9 cellular contexts compared by ENCODE assay signal in genomic region chr6:149648148-149649145, GRCh38. TPM values are rescaled to one million over a fixed set of nuclear protein-coding genes. Genes with fewer than 3 reads are reported as not detected.
DNase-seq lines count a peak whose midpoint lies in the region; ATAC-seq, FAIRE-seq and TF ChIP-seq lines count a peak whose summit lies in the region.
"Had no signal": no experiment of that assay in that cellular context is flagged by ENCODE, and none has a peak within 500 bp of the region (broad histone marks: within the 10 kb centered on the region; RNA-seq: fewer than 3 reads in every experiment).

Gene KATNA1 (minus strand): TSS chr6:149648714. CDS start chr6:149638547, 10,167 bp downstream.

- peak within 1 kb of the TSS; percentile 78 for H3K27ac ChIP-seq in keratinocyte (ENCODE audit: control insufficient read depth, insufficient read depth, low read length)

- peak within 1 kb of the TSS; percentile 74 for H3K4me2 ChIP-seq in keratinocyte (ENCODE audit: control insufficient read depth, extremely low read depth, insufficient read depth, low read depth, low read length)

- no peaks in the 10 kb centered on the region for H3K27me3 ChIP-seq in keratinocyte (ENCODE audit: control insufficient read depth, extremely low read depth, insufficient read depth, low read length)

- peak within 1 kb of the TSS; percentile 85 for H3K9ac ChIP-seq in keratinocyte (ENCODE audit: control insufficient read depth, extremely low read depth, insufficient read depth, low read length)

- H3K4me3 ChIP-seq in keratinocyte (ENCODE audit: control insufficient read depth in 2 of 3, extremely low read depth in 1 of 3, insufficient read depth in 2 of 3, low read depth in 1 of 3, low read length in 3 of 3) = peak within 1 kb of the TSS; percentile 72 to 90 (median 83)

- H3K36me3 ChIP-seq in keratinocyte (ENCODE audit: control insufficient read depth in 2 of 2, extremely low read depth in 1 of 2, insufficient read depth in 2 of 2, low read length in 2 of 2) = no peaks in the 10 kb centered on the region

- H3K79me2 ChIP-seq in keratinocyte (ENCODE audit: control insufficient read depth, insufficient read depth, low read length) = peaks cover 35% of the 10 kb centered on the region

- peaks cover 8% of the 10 kb centered on the region for H3K4me1 ChIP-seq in keratinocyte (ENCODE audit: control insufficient read depth, extremely low read depth, insufficient read depth, low read length)

- dilution Hi-C loops in keratinocyte (cut with MboI; ENCODE audit: extremely low pct_ligation_motif_present, low sequenced_read_pairs) = no loop called here

- no peaks in the 10 kb centered on the region for H3K9me3 ChIP-seq in keratinocyte (ENCODE audit: control insufficient read depth, low read depth, low read length)

- ATAC-seq in GM19043 (IDR thresholded peaks at IDR 0.05; ENCODE audit: low read depth, unreplicated experiment) (peak; percentile 85), HG03354 (IDR thresholded peaks at IDR 0.05; ENCODE audit: poor library complexity, severe bottlenecking, unreplicated experiment) (peak; percentile 90)

- no peaks in the 10 kb centered on the region for H4K20me1 ChIP-seq in keratinocyte (ENCODE audit: control insufficient read depth, extremely low read depth, insufficient read depth, low read length)

- no peaks in the 10 kb centered on the region for H3K9me1 ChIP-seq in keratinocyte (ENCODE audit: control insufficient read depth, extremely low read depth, insufficient read depth, low read length)

- H2AFZ ChIP-seq in keratinocyte (ENCODE audit: control insufficient read depth, low read length) = peak within 1 kb of the TSS; percentile 81

- no peak for TF ChIP-seq CTCF in keratinocyte (optimal IDR thresholded peaks at IDR 0.05 in 1 of 3, IDR thresholded peaks at IDR 0.05 in 1 of 3, conservative IDR thresholded peaks at IDR 0.05 in 1 of 3; ENCODE audit: extremely low read depth in 1 of 3, insufficient read depth in 2 of 3, low read length in 3 of 3)

- DNase-seq in AG20443 (ENCODE audit: low spot score) (peak; percentile 99), NCI-H446 (lab: John Stamatoyannopoulos, UW) (peak; percentile 57 to 86), cerebellar nuclear complex (lab: John Stamatoyannopoulos, UW) (peak; percentile 2 to 49), keratinocyte (ENCODE audit: low read depth, low spot score) (peak; percentile 41)
- DNase-seq in activated CD4-positive, CD25-positive, alpha-beta regulatory T cell treated with anti-CD3 and anti-CD28 coated beads, Interleukin-2, amount 50 U/mL, for 72 hours = peak; percentile 93
- DNase-seq in stimulated activated CD4-positive, alpha-beta T cell treated with anti-CD3 and anti-CD28 coated beads, Interleukin-12 subunit alpha, Interleukin-12 subunit beta, amount 100 ng/mL, for 48 hours (ENCODE audit: low read depth in 2 of 3, low spot score in 1 of 3) = peak; percentile 80 to 87 (median 81)

- no peak for FAIRE-seq in keratinocyte (lab: Jason Lieb, UNC)
- FAIRE-seq: colon had no signal

RNA-seq across cellular contexts. Expression of gene KATNA1, which starts in this region (rescaled TPM):
- polyA plus RNA-seq in keratinocyte = 23.0 to 36.8 TPM (median 24.1 TPM) in 3 replicates
- 40.4 TPM for polyA plus RNA-seq in keratinocyte (2011; ENCODE audit: low read depth)
- polyA plus RNA-seq in keratinocyte (2011; cell fraction: cytosol; rRNA removed) = 20.6 and 36.4 TPM in 2 replicates
- 36.3 and 42.8 TPM in 2 replicates for polyA plus RNA-seq in keratinocyte (2011; cell fraction: nucleus; rRNA removed)
- polyA plus RNA-seq in keratinocyte (2012; ENCODE audit: low replicate concordance) = 16.9 and 19.6 TPM in 2 replicates
- polyA minus RNA-seq in keratinocyte = 3.9 to 24.4 TPM (median 8.8 TPM) in 3 replicates
- polyA minus RNA-seq in keratinocyte (2011; cell fraction: cytosol; rRNA and poly(A)+ RNA removed) = 11.1 TPM
- polyA minus RNA-seq in keratinocyte (2011; cell fraction: nucleus; rRNA and poly(A)+ RNA removed) = 15.6 and 26.8 TPM in 2 replicates

Comparison
In these comparisons a context has a peak if more than half of its experiments do, and no peak if none do; other contexts are left out.
1. Peak in every context shown above with its lines: DNase-seq, ATAC-seq, H3K4me3 ChIP-seq and H3K27ac ChIP-seq.
2. DNase-seq: peak in every context shown above with its lines; median percentile 99 in AG20443; 93 in activated CD4-positive, CD25-positive, alpha-beta regulatory T cell treated with anti-CD3 and anti-CD28 coated beads, Interleukin-2, amount 50 U/mL, for 72 hours; 81 in stimulated activated CD4-positive, alpha-beta T cell treated with anti-CD3 and anti-CD28 coated beads, Interleukin-12 subunit alpha, Interleukin-12 subunit beta, amount 100 ng/mL, for 48 hours; 72 in NCI-H446; 41 in keratinocyte; 26 in cerebellar nuclear complex.